Comparison of ENCODE assay signal across 17 cellular contexts in the genomic region with DNA sequence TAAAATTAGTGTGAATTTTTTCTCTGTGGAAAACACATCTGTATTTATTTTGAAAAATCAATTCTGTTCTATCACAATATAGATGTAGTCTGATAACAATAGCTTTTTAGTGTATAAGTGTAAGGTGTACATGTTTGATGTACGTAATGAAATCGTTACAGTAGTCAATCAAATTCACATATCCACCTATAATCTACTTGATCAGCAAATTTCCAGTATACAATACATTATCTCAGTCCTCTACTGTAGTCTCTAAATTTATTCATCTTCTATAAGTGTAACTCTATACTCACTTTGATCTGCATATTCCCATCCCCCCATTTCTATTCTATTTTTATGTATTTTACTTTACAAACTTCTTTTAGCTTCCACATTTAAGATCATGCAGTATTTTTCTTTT. TPM values are rescaled to one million over a fixed set of nuclear protein-coding genes. Genes with fewer than 3 reads are reported as not detected.
DNase-seq lines count a peak whose midpoint lies in the region; ATAC-seq, FAIRE-seq and TF ChIP-seq lines count a peak whose summit lies in the region.
"Had no signal": no experiment of that assay in that cellular context is flagged by ENCODE, and none has a peak within 500 bp of the region (broad histone marks: within the 10 kb centered on the region; RNA-seq: fewer than 3 reads in every experiment).

No MANE protein-coding gene starts in this region.

- no peaks in the 10 kb centered on the region for H3K36me3 Mint-ChIP-seq in activated CD8-positive, alpha-beta memory T cell treated with anti-CD3 and anti-CD28 coated beads, Interleukin-2, amount 10 ng/mL, durations not matched to agents 7 days and 5 days

- H3K9ac ChIP-seq in IMR-90 (ENCODE audit: low read depth, low read length): no peak overlapping the region
- no peak overlapping the region for H3K9ac ChIP-seq in trophoblast cell (ENCODE audit: low read length)

- H4K5ac ChIP-seq in IMR-90 (ENCODE audit: low read depth, low read length): no peak overlapping the region

- H3K4me1 Mint-ChIP-seq in activated CD8-positive, alpha-beta memory T cell treated with anti-CD3 and anti-CD28 coated beads, Interleukin-2, amount 10 ng/mL, durations not matched to agents 7 days and 5 days: no peaks in the 10 kb centered on the region

- H3K4me1 ChIP-seq in A549: no peaks in the 10 kb centered on the region
- H3K4me1 ChIP-seq in IMR-90 (ENCODE audit: control insufficient read depth, insufficient read depth, low read length): no peaks in the 10 kb centered on the region
- peaks cover 0 to 2% of the 10 kb centered on the region in 2 experiments for H3K4me1 ChIP-seq in trophoblast cell (ENCODE audit: control insufficient read depth in 1 of 2, insufficient read depth in 2 of 2, low read length in 2 of 2)

- H3K79me2 ChIP-seq in trophoblast cell (ENCODE audit: control insufficient read depth, insufficient read depth, low read length, poor library complexity): peaks cover 2% of the 10 kb centered on the region

- no peak overlapping the region for H3K14ac ChIP-seq in IMR-90 (replicated peaks; ENCODE audit: low read depth, low read length)
- no peak overlapping the region for H3K14ac ChIP-seq in trophoblast cell (ENCODE audit: low read length)

- peaks cover 3% of the 10 kb centered on the region; the same call in 1 of the 2 replicates for H3K9me1 ChIP-seq in IMR-90 (ENCODE audit: insufficient read depth, low read length)

- TF ChIP-seq EP300 in A549 (IDR thresholded peaks at IDR 0.05): no peak

- H3K27me3 ChIP-seq in IMR-90 (ENCODE audit: control insufficient read depth, insufficient read depth, low read length) (no peaks in the 10 kb centered on the region), trophoblast cell (ENCODE audit: insufficient read depth, low read length) (no peaks in the 10 kb centered on the region)

- H3K4me3 Mint-ChIP-seq in activated CD8-positive, alpha-beta memory T cell treated with anti-CD3 and anti-CD28 coated beads, Interleukin-2, amount 10 ng/mL, durations not matched to agents 7 days and 5 days: no peak overlapping the region
- H3K4me3 Mint-ChIP-seq: CD4-positive, alpha-beta memory T cell; GM23338; H9 had no signal

- no peak overlapping the region for H3K56ac ChIP-seq in IMR-90 (ENCODE audit: extremely low read depth, insufficient read depth, low read length)

- H2BK5ac ChIP-seq in IMR-90 (ENCODE audit: low read depth, low read length, poor library complexity, severe bottlenecking): no peak overlapping the region
- H2BK5ac ChIP-seq in trophoblast cell (ENCODE audit: low read depth, low read length, poor library complexity): no peak overlapping the region

- H3K23ac ChIP-seq in IMR-90 (ENCODE audit: low read depth, low read length) (no peak overlapping the region), trophoblast cell (ENCODE audit: low read length) (no peak overlapping the region)

- no peak overlapping the region for H3K27ac Mint-ChIP-seq in activated CD8-positive, alpha-beta memory T cell treated with anti-CD3 and anti-CD28 coated beads, Interleukin-2, amount 10 ng/mL, durations not matched to agents 7 days and 5 days
- H3K27ac Mint-ChIP-seq: CD4-positive, alpha-beta memory T cell; GM23338; H9 had no signal

- no peak for DNase-seq in A549 (ENCODE audit: low read depth in 1 of 2, low spot score in 1 of 2)
- no peak for DNase-seq in IMR-90
- no peak for DNase-seq in kidney tubule cell (ENCODE audit: low spot score)
- DNase-seq in activated CD8-positive, alpha-beta memory T cell treated with anti-CD3 and anti-CD28 coated beads, Interleukin-2, amount 10 ng/mL, durations not matched to agents 7 days and 5 days: no peak
- no peak for DNase-seq in trophoblast cell
- DNase-seq: 8988T; C1 segment of cervical spinal cord; Calu3; CD4-positive, alpha-beta memory T cell; COR-L47; DMS153; DND-41; H9 had no signal

- H2BK120ac ChIP-seq in IMR-90 (ENCODE audit: low read depth, low read length) (no peak overlapping the region), trophoblast cell (ENCODE audit: insufficient read depth, low read length, poor library complexity) (no peak overlapping the region)

- H3K27ac ChIP-seq in A549 (no peak overlapping the region), IMR-90 (ENCODE audit: insufficient read depth, low read length) (no peak overlapping the region), trophoblast cell (ENCODE audit: low read depth, low read length) (no peak overlapping the region)

- no peak overlapping the region for H4K12ac ChIP-seq in trophoblast cell (ENCODE audit: low read depth, low read length)

- no peak overlapping the region for H3K18ac ChIP-seq in IMR-90 (ENCODE audit: low read depth, low read length)
- H3K18ac ChIP-seq in trophoblast cell (ENCODE audit: low read length): no peak overlapping the region

- in situ Hi-C loops in IMR-90 (cut with MboI; ENCODE audit: low sequenced_read_pairs): no loop called here

- H2BK12ac ChIP-seq in trophoblast cell (ENCODE audit: low read length): no peak overlapping the region

- ATAC-seq in A549 (no peak), IMR-90 (ENCODE audit: low read depth) (no peak)
- ATAC-seq in activated CD8-positive, alpha-beta memory T cell treated with anti-CD3 and anti-CD28 coated beads, Interleukin-2, amount 10 ng/mL, durations not matched to agents 7 days and 5 days: no peak
- ATAC-seq: GM23338, HCT116 had no signal

- no peak for TF ChIP-seq RAD21 in A549 (conservative IDR thresholded peaks at IDR 0.05 in 1 of 2, IDR thresholded peaks at IDR 0.05 in 1 of 2)
- TF ChIP-seq RAD21 in IMR-90 (IDR thresholded peaks at IDR 0.05; ENCODE audit: low read length): no peak

- H3K4me3 ChIP-seq in A549 (no peak overlapping the region), IMR-90 (ENCODE audit: insufficient read depth, low read depth, low read length) (no peak overlapping the region), trophoblast cell (ENCODE audit: low read depth, low read length) (no peak overlapping the region)
- H3K4me3 ChIP-seq: GM23338 had no signal

- no peaks in the 10 kb centered on the region for H3K9me3 ChIP-seq in A549
- no peaks in the 10 kb centered on the region for H3K9me3 ChIP-seq in IMR-90 (ENCODE audit: control insufficient read depth, insufficient read depth, low read length)
- H3K9me3 ChIP-seq in trophoblast cell (ENCODE audit: insufficient read depth, low read depth, low read length): no peaks in the 10 kb centered on the region

- no peak overlapping the region for H4K91ac ChIP-seq in IMR-90 (ENCODE audit: insufficient read depth, low read depth, low read length)
- no peak overlapping the region for H4K91ac ChIP-seq in trophoblast cell (ENCODE audit: low read depth, low read length)

- H3K36me3 ChIP-seq in IMR-90 (ENCODE audit: control insufficient read depth, insufficient read depth, low read length) (peaks cover 14% of the 10 kb centered on the region), trophoblast cell (ENCODE audit: control insufficient read depth in 1 of 2, insufficient read depth in 2 of 2, low read length in 2 of 2) (peaks cover 3 to 12% of the 10 kb centered on the region in 2 experiments)

- no peaks in the 10 kb centered on the region for H3K9me3 Mint-ChIP-seq in activated CD8-positive, alpha-beta memory T cell treated with anti-CD3 and anti-CD28 coated beads, Interleukin-2, amount 10 ng/mL, durations not matched to agents 7 days and 5 days (ENCODE audit: low read depth)
- H3K9me3 Mint-ChIP-seq: CD4-positive, alpha-beta memory T cell; GM23338; H9 had no signal

- H3K4ac ChIP-seq in IMR-90 (ENCODE audit: low read depth, low read length): no peak overlapping the region
- no peak overlapping the region for H3K4ac ChIP-seq in trophoblast cell (ENCODE audit: low read depth, low read length)

- H4K8ac ChIP-seq in IMR-90 (ENCODE audit: low read depth in 2 of 2, low read length in 2 of 2) (no peak overlapping the region), trophoblast cell (ENCODE audit: low read depth, low read length) (no peak overlapping the region)

- no peak overlapping the region for H2AFZ ChIP-seq in IMR-90 (replicated peaks; ENCODE audit: low read length, poor library complexity)
- H2AFZ ChIP-seq in trophoblast cell (ENCODE audit: insufficient read depth, low read length, poor library complexity): no peak overlapping the region
- H2AFZ ChIP-seq: GM23338 had no signal

- dilution Hi-C loops in IMR-90 (cut with HindIII; ENCODE audit: low sequenced_read_pairs, unreplicated experiment): no loop called here

- no peaks in the 10 kb centered on the region for H3K27me3 Mint-ChIP-seq in activated CD8-positive, alpha-beta memory T cell treated with anti-CD3 and anti-CD28 coated beads, Interleukin-2, amount 10 ng/mL, durations not matched to agents 7 days and 5 days
- H3K27me3 Mint-ChIP-seq: CD4-positive, alpha-beta memory T cell had no signal

- H3K79me1 ChIP-seq in IMR-90 (ENCODE audit: low read depth in 1 of 2, low read length in 2 of 2) (peaks cover 35 to 41% of the 10 kb centered on the region in 2 experiments), trophoblast cell (ENCODE audit: low read length) (no peaks in the 10 kb centered on the region)

- H4K20me1 ChIP-seq in IMR-90 (ENCODE audit: insufficient read depth, low read length): no peaks in the 10 kb centered on the region

- intact Hi-C loops in IMR-90 (cut with micrococcal nuclease): no loop called here

- TF ChIP-seq POLR2A in A549 (IDR thresholded peaks at IDR 0.05; ENCODE audit: low read length) (no peak), IMR-90 (IDR thresholded peaks at IDR 0.05; ENCODE audit: low read depth, low read length) (no peak)

- H2BK20ac ChIP-seq in IMR-90 (ENCODE audit: low read depth, low read length): no peak overlapping the region

- TF ChIP-seq CTCF in A549 (IDR thresholded peaks at IDR 0.05) (no peak), IMR-90 (conservative IDR thresholded peaks at IDR 0.05; ENCODE audit: low read depth, low read length) (no peak)

- POLR2A ChIA-PET in A549 (lab: Yijun Ruan, JAX): no interaction called here
- POLR2A ChIA-PET in IMR-90 (lab: Charles Lee; ENCODE audit: unreplicated experiment): no interaction called here

- WGBS in A549 (ENCODE audit: missing lambda C conversion rate): 90% methylated on average over 2 of the region's 2 CpGs
- WGBS in IMR-90 (ENCODE audit: extremely low coverage in 2 of 2, insufficient read length in 1 of 2), 2 experiments: no CpG with 5 or more reads among the region's 2 CpGs
- no CpG with 5 or more reads among the region's 2 CpGs for WGBS in trophoblast cell (ENCODE audit: extremely low coverage, insufficient coverage, insufficient read length)

- CTCF ChIA-PET in A549 (lab: Yijun Ruan, JAX): interaction anchor here (0.7 to 1.0 kb wide), 3 partner anchors 10 to 14 kb away, joined by 3 read pairs; no protein-coding TSS in a partner anchor
- CTCF ChIA-PET in IMR-90 (lab: Yijun Ruan, JAX): no interaction called here
- CTCF ChIA-PET in activated CD8-positive, alpha-beta memory T cell treated with anti-CD3 and anti-CD28 coated beads, Interleukin-2, amount 10 ng/mL, durations not matched to agents 7 days and 5 days (lab: Charles Lee): no interaction called here

- no peak overlapping the region for H2AK5ac ChIP-seq in IMR-90 (ENCODE audit: low read depth, low read length)
- H2AK5ac ChIP-seq in trophoblast cell (ENCODE audit: low read length): no peak overlapping the region

- no peak for FAIRE-seq in A549 (lab: Jason Lieb, UNC)
- peak; percentile 65 for FAIRE-seq in endometrium (lab: Jason Lieb, UNC)
- FAIRE-seq: G401.6 had no signal

- H3K4me2 ChIP-seq in A549 (no peak overlapping the region), IMR-90 (ENCODE audit: low read depth, low read length) (no peak overlapping the region), trophoblast cell (ENCODE audit: low read length) (no peak overlapping the region)
- H3K4me2 ChIP-seq: GM23338 had no signal

- H2BK15ac ChIP-seq in IMR-90 (ENCODE audit: low read depth, low read length): no peak overlapping the region

- no TSS peak for BruUV-seq in IMR-90 (replicated peaks; lab: Mats Ljungman, UMichigan)

- no peak overlapping the region for H2AK9ac ChIP-seq in IMR-90 (replicated peaks; ENCODE audit: low read depth, low read length, poor library complexity)

RNA-seq across cellular contexts. Expression of gene PLEKHA5, which starts 13.0 kb away (rescaled TPM):
- polyA plus RNA-seq in A549 (2011; rRNA removed): 13.2 and 14.0 TPM in 2 replicates
- 2.7 and 2.9 TPM in 2 replicates for polyA plus RNA-seq in A549 (2012; cell fraction: cytosol; rRNA removed)
- 2.6 and 3.6 TPM in 2 replicates for polyA plus RNA-seq in A549 (2012; cell fraction: nucleus; rRNA removed)
- 6.1 to 8.6 TPM (median 7.6 TPM) in 3 replicates for polyA plus RNA-seq in A549 (2017; fragmentation: RNase III; extraction: RNeasy Plus Mini Kit Qiagen cat#74134 plus additional on column Dnase treatment)
- 9.9 and 11.5 TPM in 2 replicates for polyA minus RNA-seq in A549 (2011; rRNA and poly(A)+ RNA removed)
- 12.2 and 16.1 TPM in 2 replicates for total RNA-seq in IMR-90 (2012; rRNA removed)
- polyA plus RNA-seq in IMR-90 (2012; rRNA removed): 4.3 and 5.3 TPM in 2 replicates
- 0.95 and 1.1 TPM in 2 replicates for polyA plus RNA-seq in IMR-90 (2012; cell fraction: cytosol; rRNA removed)
- 1.2 and 7.9 TPM in 2 replicates for polyA plus RNA-seq in IMR-90 (2012; cell fraction: nucleus; rRNA removed; ENCODE audit: low replicate concordance)
- total RNA-seq in activated CD8-positive, alpha-beta memory T cell treated with anti-CD3 and anti-CD28 coated beads, Interleukin-2, amount 10 ng/mL, durations not matched to agents 7 days and 5 days: 1 to 10 TPM; 6.7 to 8.9 TPM
- 33.8 and 35.6 TPM in 2 replicates for polyA plus RNA-seq in trophoblast cell (2013)
